In genomic region chr7:94511763-94512162, GRCh38 we compare ENCODE assay signal across 9 cellular contexts. TPM values are rescaled to one million over a fixed set of nuclear protein-coding genes. Genes with fewer than 3 reads are reported as not detected.
DNase-seq lines count a peak whose midpoint lies in the region; ATAC-seq and TF ChIP-seq lines count a peak whose summit lies in the region.
"Had no signal": no experiment of that assay in that cellular context is flagged by ENCODE, and none has a peak within 500 bp of the region (broad histone marks: within the 10 kb centered on the region; RNA-seq: fewer than 3 reads in every experiment).

No MANE protein-coding gene starts in this region.

- no peak overlapping the region for H3K9ac ChIP-seq in BLaER1 treated with 17β-estradiol and CSF1 and Interleukin-3, amounts not matched to agents 10 nM and 100 nM

- no peak for TF ChIP-seq CTCF in HFFc6 (IDR thresholded peaks at IDR 0.05)
- no peak for TF ChIP-seq CTCF in activated B cell treated with CpG ODN at 0.5 μM for 24 hours (IDR thresholded peaks at IDR 0.05)
- no peak for TF ChIP-seq CTCF in Peyer's patch (IDR thresholded peaks at IDR 0.05)

- CTCF ChIA-PET in activated B cell treated with CpG ODN at 0.5 μM for 24 hours (lab: Charles Lee) = no interaction called here

- no peak overlapping the region for H3K27ac ChIP-seq in BLaER1 treated with 17β-estradiol and CSF1 and Interleukin-3, amounts not matched to agents 10 nM and 100 nM
- H3K27ac ChIP-seq in Peyer's patch = no peak overlapping the region

- H3K36me3 Mint-ChIP-seq in HFFc6 (ENCODE audit: low read depth) (no peaks in the 10 kb centered on the region), activated B cell treated with CpG ODN at 0.5 μM for 24 hours (ENCODE audit: low read depth) (peaks cover 11% of the 10 kb centered on the region)

- ATAC-seq in activated B cell treated with CpG ODN at 0.5 μM for 24 hours (ENCODE audit: low read depth) (no peak), HG03354 (IDR thresholded peaks at IDR 0.05; ENCODE audit: poor library complexity, severe bottlenecking, unreplicated experiment) (no peak), GM21360 (IDR thresholded peaks at IDR 0.05; ENCODE audit: unreplicated experiment) (no peak)

- H3K9me3 Mint-ChIP-seq in HFFc6 = no peaks in the 10 kb centered on the region
- H3K9me3 Mint-ChIP-seq in activated B cell treated with CpG ODN at 0.5 μM for 24 hours = no peaks in the 10 kb centered on the region

- no peak overlapping the region for H3K27ac Mint-ChIP-seq in HFFc6
- H3K27ac Mint-ChIP-seq in activated B cell treated with CpG ODN at 0.5 μM for 24 hours = peak overlapping the region; percentile 0

- H3K4me1 ChIP-seq in BLaER1 treated with 17β-estradiol and CSF1 and Interleukin-3, amounts not matched to agents 10 nM and 100 nM = peaks cover 34 to 47% (median 39%) of the 10 kb centered on the region in 10 experiments
- peaks cover 0 to 29% (median 3%) of the 10 kb centered on the region in 4 donors for H3K4me1 ChIP-seq in Peyer's patch

- DNase-seq in HFFc6 = no peak
- no peak for DNase-seq in activated B cell treated with CpG ODN at 0.5 μM for 24 hours
- peak; percentile 10 for DNase-seq in left kidney (ENCODE audit: low read depth, low spot score)
- DNase-seq in stimulated activated CD4-positive, alpha-beta T cell treated with anti-CD3 and anti-CD28 coated beads, Interleukin-15, amount 100 ng/mL, for 24 hours = no peak
- no peak for DNase-seq in Peyer's patch
- DNase-seq: KBM-7 had no signal

- TF ChIP-seq POLR2A in Peyer's patch (IDR thresholded peaks at IDR 0.05) = no peak

- H3K9me3 ChIP-seq in BLaER1 treated with 17β-estradiol and CSF1 and Interleukin-3, amounts not matched to agents 10 nM and 100 nM (replicated peaks in 1 of 11) = no peaks in the 10 kb centered on the region
- H3K9me3 ChIP-seq in Peyer's patch = no peaks in the 10 kb centered on the region

- intact Hi-C loops in activated B cell treated with CpG ODN at 0.5 μM for 24 hours (cut with micrococcal nuclease) = loop anchor here (5.0 to 10.0 kb wide), 5 partner anchors 347 to 1984 kb away; partner anchors contain the start of genes PEX1, PON2 and RBM48

- H3K27me3 ChIP-seq in BLaER1 treated with 17β-estradiol and CSF1 and Interleukin-3, amounts not matched to agents 10 nM and 100 nM = no peaks in the 10 kb centered on the region
- H3K27me3 ChIP-seq in Peyer's patch = no peaks in the 10 kb centered on the region

- H4K20me1 ChIP-seq in BLaER1 treated with 17β-estradiol and CSF1 and Interleukin-3, amounts not matched to agents 10 nM and 100 nM = peaks cover 0 to 58% (median 26%) of the 10 kb centered on the region in 11 experiments; a peak in 12 of 22 replicates

- H3K4me1 Mint-ChIP-seq in HFFc6 (ENCODE audit: low read depth) (peaks cover 32% of the 10 kb centered on the region), activated B cell treated with CpG ODN at 0.5 μM for 24 hours (peaks cover 55% of the 10 kb centered on the region)

- POLR2A ChIA-PET in activated B cell treated with CpG ODN at 0.5 μM for 24 hours (lab: Charles Lee) = no interaction called here

- H3K4me3 Mint-ChIP-seq in HFFc6 (0 out of 2 replicates have a peak overlapping the region, but pooled peaks have one; percentile 85), activated B cell treated with CpG ODN at 0.5 μM for 24 hours (peak overlapping the region; percentile 3)

- peak overlapping the region in 2 of 10 experiments; percentile 5 to 90; a peak in 1 of 20 replicates for H3K4me3 ChIP-seq in BLaER1 treated with 17β-estradiol and CSF1 and Interleukin-3, amounts not matched to agents 10 nM and 100 nM
- H3K4me3 ChIP-seq in Peyer's patch = no peak overlapping the region

- peak overlapping the region; percentile 23 to 94 (median 92) for H3K4me2 ChIP-seq in BLaER1 treated with 17β-estradiol and CSF1 and Interleukin-3, amounts not matched to agents 10 nM and 100 nM

- H3K36me3 ChIP-seq in BLaER1 treated with 17β-estradiol and CSF1 and Interleukin-3, amounts not matched to agents 10 nM and 100 nM = peaks cover 0 to 9% (median 2%) of the 10 kb centered on the region in 11 experiments; a peak in 10 of 22 replicates
- no peaks in the 10 kb centered on the region for H3K36me3 ChIP-seq in Peyer's patch

- H3K27me3 Mint-ChIP-seq in HFFc6 (ENCODE audit: insufficient read depth) (peaks cover 2% of the 10 kb centered on the region), activated B cell treated with CpG ODN at 0.5 μM for 24 hours (no peaks in the 10 kb centered on the region)

RNA-seq across cellular contexts. Expression of gene CASD1, which starts 2.2 kb away (rescaled TPM):
- total RNA-seq in HFFc6 (2021; fragmentation: NEBNext Ultra II Directional; extraction: Animal tissue kit (Norgen Biotek cat#: 25700)) = 1 to 10 TPM; 6.6 to 8.1 (median 7.1) TPM
- total RNA-seq in activated B cell treated with CpG ODN at 0.5 μM for 24 hours (25.7 and 28.4 TPM in 2 replicates), Peyer's patch (10 to 100 TPM in 1 of 4 donors, 1 to 10 TPM in 3; 5.2 to 23.9 (median 9.3) TPM)
